19 cellular contexts compared by ENCODE assay signal in the genomic region with DNA sequence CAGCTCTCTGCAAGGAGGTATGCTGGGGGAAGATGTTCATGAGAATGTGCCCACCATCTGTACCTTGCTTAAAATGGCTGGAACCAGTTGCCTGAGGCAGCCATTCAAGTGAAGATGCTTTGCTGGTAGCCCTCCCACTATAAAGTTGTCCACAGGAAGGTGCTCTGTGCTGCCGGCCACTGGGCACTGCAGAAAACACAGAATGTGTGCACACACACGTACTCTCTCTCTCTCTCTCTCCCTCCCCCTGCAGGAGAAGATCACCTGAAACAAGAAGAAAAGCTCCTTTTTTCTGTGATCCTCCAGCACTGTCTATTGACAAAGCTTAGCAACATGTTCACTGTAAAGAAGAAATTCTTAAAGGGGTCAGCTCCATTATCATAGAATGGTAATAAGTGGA.
A peak's percentile ranks its signal among the peaks of the same experiment; 100 is the strongest.
DNase-seq lines count a peak whose midpoint lies in the region; ATAC-seq and TF ChIP-seq lines count a peak whose summit lies in the region.
"Had no signal": no experiment of that assay in that cellular context is flagged by ENCODE, and none has a peak within 500 bp of the region (broad histone marks: within the 10 kb centered on the region; RNA-seq: fewer than 3 reads in every experiment).

No MANE protein-coding gene starts in this region.

- H4K20me1 ChIP-seq in HCT116 (ENCODE audit: insufficient read depth), result no peaks in the 10 kb centered on the region
- H4K20me1 ChIP-seq: BLaER1 treated with 17β-estradiol and CSF1 and Interleukin-3, amounts not matched to agents 10 nM and 100 nM had no signal

- POLR2A ChIA-PET in HCT116 (lab: Charles Lee), result no interaction called here

- peaks cover 3% of the 10 kb centered on the region for H3K36me3 Mint-ChIP-seq in endodermal cell (ENCODE audit: low read depth)

- H3K79me2 ChIP-seq in HCT116 (ENCODE audit: insufficient read depth, low read length), result no peaks in the 10 kb centered on the region

- ATAC-seq in HCT116 (peak; percentile 52; the same call in 1 of the 2 replicates), HG02678 (IDR thresholded peaks at IDR 0.05; ENCODE audit: unreplicated experiment) (no peak)
- ATAC-seq: CD8-positive, alpha-beta T cell had no signal

- no peaks in the 10 kb centered on the region for H3K4me1 ChIP-seq in HCT116 (ENCODE audit: control insufficient read depth in 1 of 2, insufficient read depth in 2 of 2, low read length in 2 of 2)
- no peaks in the 10 kb centered on the region for H3K4me1 ChIP-seq in endodermal cell (ENCODE audit: control insufficient read depth, insufficient read depth, low read length)
- H3K4me1 ChIP-seq: BLaER1 treated with 17β-estradiol and CSF1 and Interleukin-3, amounts not matched to agents 10 nM and 100 nM had no signal

- H3K9me2 ChIP-seq in HCT116 (ENCODE audit: insufficient read depth), result no peaks in the 10 kb centered on the region

- H3K4me1 Mint-ChIP-seq in endodermal cell, result peaks cover 13% of the 10 kb centered on the region
- H3K4me1 Mint-ChIP-seq: B cell, IgD-negative memory B cell had no signal

- no peak overlapping the region for H2AFZ ChIP-seq in HCT116 (ENCODE audit: low read depth, low read length, poor library complexity, severe bottlenecking)

- no peak overlapping the region for H3K4me3 Mint-ChIP-seq in endodermal cell
- H3K4me3 Mint-ChIP-seq: B cell; CD8-positive, alpha-beta T cell; HFFc6; IgD-negative memory B cell had no signal

- TF ChIP-seq POLR2A in HCT116 (IDR thresholded peaks at IDR 0.05; ENCODE audit: borderline replicate concordance, extremely low read depth, insufficient read depth, insufficient read length), result no peak

- H3K36me3 ChIP-seq in HCT116 (ENCODE audit: control insufficient read depth in 1 of 2, insufficient read depth in 2 of 2, low read length in 2 of 2), result no peaks in the 10 kb centered on the region
- no peaks in the 10 kb centered on the region for H3K36me3 ChIP-seq in endodermal cell (ENCODE audit: control insufficient read depth, insufficient read depth, low read length)
- H3K36me3 ChIP-seq: BLaER1 treated with 17β-estradiol and CSF1 and Interleukin-3, amounts not matched to agents 10 nM and 100 nM had no signal

- intact Hi-C loops in HCT116 (cut with micrococcal nuclease), result no loop called here

- H3K9me3 ChIP-seq in HCT116 (ENCODE audit: control insufficient read depth in 1 of 2, insufficient read depth in 1 of 2, low read depth in 1 of 2, low read length in 2 of 2) (no peaks in the 10 kb centered on the region), endodermal cell (ENCODE audit: control insufficient read depth, low read length) (no peaks in the 10 kb centered on the region)
- H3K9me3 ChIP-seq: BLaER1 treated with 17β-estradiol and CSF1 and Interleukin-3, amounts not matched to agents 10 nM and 100 nM had no signal

- H3K27ac ChIP-seq in HCT116 (ENCODE audit: low read depth, low read length) (no peak overlapping the region), endodermal cell (ENCODE audit: low read depth, low read length) (no peak overlapping the region)
- H3K27ac ChIP-seq: BLaER1 treated with 17β-estradiol and CSF1 and Interleukin-3, amounts not matched to agents 10 nM and 100 nM had no signal

- DNase-seq in HCT116 (ENCODE audit: low read depth, low spot score) (no peak), SK-MEL-5 (ENCODE audit: low read depth, low spot score) (peak; percentile 28), endodermal cell (no peak), MV-4-11 (lab: John Stamatoyannopoulos, UW) (no peak), SHP77 (lab: John Stamatoyannopoulos, UW) (no peak), DMS 273 (lab: John Stamatoyannopoulos, UW; ENCODE audit: unreplicated experiment) (no peak)
- DNase-seq: Calu3; CD8-positive, alpha-beta T cell; DMS 273 treated with DMSO at 0.1 percent for 48 hours; DND-41; EL; HCEC 1CT; HFFc6; KG1 had no signal

- H3K27ac Mint-ChIP-seq in endodermal cell, result no peak overlapping the region
- H3K27ac Mint-ChIP-seq: B cell; CD8-positive, alpha-beta T cell; HFFc6; IgD-negative memory B cell had no signal

- CTCF ChIA-PET in HCT116 (lab: Charles Lee), result no interaction called here

- 82 to 83% methylated on average over 1 to 2 of the region's 2 CpGs for WGBS in endodermal cell (ENCODE audit: insufficient coverage in 1 of 2, insufficient read length in 1 of 2), 2 experiments

- no TSS peak for BruUV-seq in HCT116 (replicated peaks; lab: Mats Ljungman, UMichigan)

- H3K4me2 ChIP-seq in HCT116 (ENCODE audit: low read length), result no peak overlapping the region
- H3K4me2 ChIP-seq: BLaER1 treated with 17β-estradiol and CSF1 and Interleukin-3, amounts not matched to agents 10 nM and 100 nM had no signal

- RAD21 ChIA-PET in HCT116 (lab: Charles Lee; ENCODE audit: low non-redundant PET in 1 of 2, low total read pairs in 2 of 2, uncharacterized antibody in 2 of 2, unreplicated experiment in 2 of 2), result interaction anchor here in 1 of 2 experiments (0.5 kb wide), 1 partner anchor 190 kb away, joined by 3 read pairs; no protein-coding TSS in a partner anchor

- in situ Hi-C loops in SK-MEL-5 (cut with HindIII; ENCODE audit: low pct_unique_long_range_greater_than_20kb, low sequenced_read_pairs), result no loop called here

- H3K27me3 Mint-ChIP-seq in endodermal cell (ENCODE audit: insufficient read depth), result no peaks in the 10 kb centered on the region

- no peaks in the 10 kb centered on the region for H3K27me3 ChIP-seq in HCT116 (ENCODE audit: insufficient read depth, low read length)
- no peaks in the 10 kb centered on the region for H3K27me3 ChIP-seq in endodermal cell (ENCODE audit: control insufficient read depth, insufficient read depth, low read length, poor library complexity, severe bottlenecking)
- H3K27me3 ChIP-seq: BLaER1 treated with 17β-estradiol and CSF1 and Interleukin-3, amounts not matched to agents 10 nM and 100 nM had no signal

- no peaks in the 10 kb centered on the region for H3K9me3 Mint-ChIP-seq in endodermal cell
- H3K9me3 Mint-ChIP-seq: CD8-positive, alpha-beta T cell; HFFc6; IgD-negative memory B cell had no signal

- TF ChIP-seq CTCF in GM12873 (IDR thresholded peaks at IDR 0.05; ENCODE audit: insufficient read depth, low read depth, low read length, missing control alignments), result peak; percentile 6
- peak; percentile 2 to 18 (median 12); a peak in 2 of 6 replicates for TF ChIP-seq CTCF in HCT116 (IDR thresholded peaks at IDR 0.05 in 2 of 3, conservative IDR thresholded peaks at IDR 0.05 in 1 of 3; ENCODE audit: borderline replicate concordance in 1 of 3, insufficient read depth in 1 of 3, low read depth in 2 of 3, low read length in 2 of 3)
- peak; percentile 38 for TF ChIP-seq CTCF in endodermal cell (conservative IDR thresholded peaks at IDR 0.05)

- TF ChIP-seq RAD21 in HCT116 (IDR thresholded peaks at IDR 0.05; ENCODE audit: low read depth), result peak; percentile 19

- H3K4me3 ChIP-seq in HCT116 (replicated peaks in 1 of 2; ENCODE audit: low read depth in 1 of 2, low read length in 2 of 2) (no peak overlapping the region), endodermal cell (ENCODE audit: low read length) (no peak overlapping the region)
- H3K4me3 ChIP-seq: BLaER1 treated with 17β-estradiol and CSF1 and Interleukin-3, amounts not matched to agents 10 nM and 100 nM had no signal

- H3K9ac ChIP-seq in HCT116 (ENCODE audit: low read length) (no peak overlapping the region), endodermal cell (ENCODE audit: extremely low read depth, low read length, poor library complexity, severe bottlenecking) (no peak overlapping the region)
- H3K9ac ChIP-seq: BLaER1 treated with 17β-estradiol and CSF1 and Interleukin-3, amounts not matched to agents 10 nM and 100 nM had no signal

TF ChIP-seq in HCT116, 20 proteins besides CTCF, POLR2A, EP300 and RAD21 (continues in another document):
- TF ChIP-seq, protein P1, sequence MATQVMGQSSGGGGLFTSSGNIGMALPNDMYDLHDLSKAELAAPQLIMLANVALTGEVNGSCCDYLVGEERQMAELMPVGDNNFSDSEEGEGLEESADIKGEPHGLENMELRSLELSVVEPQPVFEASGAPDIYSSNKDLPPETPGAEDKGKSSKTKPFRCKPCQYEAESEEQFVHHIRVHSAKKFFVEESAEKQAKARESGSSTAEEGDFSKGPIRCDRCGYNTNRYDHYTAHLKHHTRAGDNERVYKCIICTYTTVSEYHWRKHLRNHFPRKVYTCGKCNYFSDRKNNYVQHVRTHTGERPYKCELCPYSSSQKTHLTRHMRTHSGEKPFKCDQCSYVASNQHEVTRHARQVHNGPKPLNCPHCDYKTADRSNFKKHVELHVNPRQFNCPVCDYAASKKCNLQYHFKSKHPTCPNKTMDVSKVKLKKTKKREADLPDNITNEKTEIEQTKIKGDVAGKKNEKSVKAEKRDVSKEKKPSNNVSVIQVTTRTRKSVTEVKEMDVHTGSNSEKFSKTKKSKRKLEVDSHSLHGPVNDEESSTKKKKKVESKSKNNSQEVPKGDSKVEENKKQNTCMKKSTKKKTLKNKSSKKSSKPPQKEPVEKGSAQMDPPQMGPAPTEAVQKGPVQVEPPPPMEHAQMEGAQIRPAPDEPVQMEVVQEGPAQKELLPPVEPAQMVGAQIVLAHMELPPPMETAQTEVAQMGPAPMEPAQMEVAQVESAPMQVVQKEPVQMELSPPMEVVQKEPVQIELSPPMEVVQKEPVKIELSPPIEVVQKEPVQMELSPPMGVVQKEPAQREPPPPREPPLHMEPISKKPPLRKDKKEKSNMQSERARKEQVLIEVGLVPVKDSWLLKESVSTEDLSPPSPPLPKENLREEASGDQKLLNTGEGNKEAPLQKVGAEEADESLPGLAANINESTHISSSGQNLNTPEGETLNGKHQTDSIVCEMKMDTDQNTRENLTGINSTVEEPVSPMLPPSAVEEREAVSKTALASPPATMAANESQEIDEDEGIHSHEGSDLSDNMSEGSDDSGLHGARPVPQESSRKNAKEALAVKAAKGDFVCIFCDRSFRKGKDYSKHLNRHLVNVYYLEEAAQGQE (IDR thresholded peaks at IDR 0.05; ENCODE audit: low read depth), result no peak
- TF ChIP-seq SIN3A (IDR thresholded peaks at IDR 0.05; ENCODE audit: low read depth), result no peak
- TF ChIP-seq, protein P2, sequence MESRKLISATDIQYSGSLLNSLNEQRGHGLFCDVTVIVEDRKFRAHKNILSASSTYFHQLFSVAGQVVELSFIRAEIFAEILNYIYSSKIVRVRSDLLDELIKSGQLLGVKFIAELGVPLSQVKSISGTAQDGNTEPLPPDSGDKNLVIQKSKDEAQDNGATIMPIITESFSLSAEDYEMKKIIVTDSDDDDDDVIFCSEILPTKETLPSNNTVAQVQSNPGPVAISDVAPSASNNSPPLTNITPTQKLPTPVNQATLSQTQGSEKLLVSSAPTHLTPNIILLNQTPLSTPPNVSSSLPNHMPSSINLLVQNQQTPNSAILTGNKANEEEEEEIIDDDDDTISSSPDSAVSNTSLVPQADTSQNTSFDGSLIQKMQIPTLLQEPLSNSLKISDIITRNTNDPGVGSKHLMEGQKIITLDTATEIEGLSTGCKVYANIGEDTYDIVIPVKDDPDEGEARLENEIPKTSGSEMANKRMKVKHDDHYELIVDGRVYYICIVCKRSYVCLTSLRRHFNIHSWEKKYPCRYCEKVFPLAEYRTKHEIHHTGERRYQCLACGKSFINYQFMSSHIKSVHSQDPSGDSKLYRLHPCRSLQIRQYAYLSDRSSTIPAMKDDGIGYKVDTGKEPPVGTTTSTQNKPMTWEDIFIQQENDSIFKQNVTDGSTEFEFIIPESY (IDR thresholded peaks at IDR 0.05; ENCODE audit: extremely low read depth, insufficient replicate concordance, low read length), result no peak
- TF ChIP-seq EZH2 (IDR thresholded peaks at IDR 0.05), result no peak
- no peak for TF ChIP-seq TCF7L2 (IDR thresholded peaks at IDR 0.05; ENCODE audit: borderline replicate concordance, extremely low read depth, insufficient read depth, insufficient read length)
